Comparison of ENCODE assay signal across 1 cellular context in genomic region chr9:87499455-87500015, GRCh38.
TF ChIP-seq lines count a peak whose summit lies in the region.

No MANE protein-coding gene starts in this region.

TF ChIP-seq in K562, 482 proteins besides CTCF, POLR2A, EP300 and RAD21 (continued from another document):
- no peak for TF ChIP-seq RERE (CRISPR knock-in tag; IDR thresholded peaks at IDR 0.05; ENCODE audit: borderline replicate concordance)
- no peak for TF ChIP-seq ZNF263 (CRISPR knock-in tag; IDR thresholded peaks at IDR 0.05; ENCODE audit: borderline replicate concordance)
- no peak for TF ChIP-seq RNF2 (IDR thresholded peaks at IDR 0.05)
- no peak for TF ChIP-seq PPARD (CRISPR knock-in tag; IDR thresholded peaks at IDR 0.05)
- TF ChIP-seq THAP7 (CRISPR knock-in tag; IDR thresholded peaks at IDR 0.05), result no peak
- no peak for TF ChIP-seq DIDO1 (tag; IDR thresholded peaks at IDR 0.05; ENCODE audit: low read depth)
- no peak for TF ChIP-seq KLF6 (CRISPR knock-in tag; IDR thresholded peaks at IDR 0.05; ENCODE audit: borderline replicate concordance)
- no peak for TF ChIP-seq TAL1 (IDR thresholded peaks at IDR 0.05)
- TF ChIP-seq IFI16 (CRISPR knock-in tag; IDR thresholded peaks at IDR 0.05), result no peak
- no peak for TF ChIP-seq POLR2AphosphoS5 (IDR thresholded peaks at IDR 0.05; ENCODE audit: control insufficient read depth, insufficient read depth, low read depth, low read length)
- TF ChIP-seq FOXA3 (CRISPR knock-in tag; conservative IDR thresholded peaks at IDR 0.05 in 1 of 2, IDR thresholded peaks at IDR 0.05 in 1 of 2), result peak in 1 of 2 experiments; percentile 42; a peak in 2 of 4 replicates
- TF ChIP-seq RCOR1 (IDR thresholded peaks at IDR 0.05; ENCODE audit: borderline replicate concordance in 1 of 2, low read depth in 2 of 2, low read length in 2 of 2), result 0 out of 4 replicates have a peak, but pooled peaks of 1 of the 2 experiments have one; percentile 9
- no peak for TF ChIP-seq UBTF (IDR thresholded peaks at IDR 0.05; ENCODE audit: borderline replicate concordance in 1 of 2, low read depth in 2 of 2, low read length in 2 of 2)
TF ChIP-seq in K562: peak in this region for 3.
